1 cellular context compared by ENCODE assay signal in the genomic region with DNA sequence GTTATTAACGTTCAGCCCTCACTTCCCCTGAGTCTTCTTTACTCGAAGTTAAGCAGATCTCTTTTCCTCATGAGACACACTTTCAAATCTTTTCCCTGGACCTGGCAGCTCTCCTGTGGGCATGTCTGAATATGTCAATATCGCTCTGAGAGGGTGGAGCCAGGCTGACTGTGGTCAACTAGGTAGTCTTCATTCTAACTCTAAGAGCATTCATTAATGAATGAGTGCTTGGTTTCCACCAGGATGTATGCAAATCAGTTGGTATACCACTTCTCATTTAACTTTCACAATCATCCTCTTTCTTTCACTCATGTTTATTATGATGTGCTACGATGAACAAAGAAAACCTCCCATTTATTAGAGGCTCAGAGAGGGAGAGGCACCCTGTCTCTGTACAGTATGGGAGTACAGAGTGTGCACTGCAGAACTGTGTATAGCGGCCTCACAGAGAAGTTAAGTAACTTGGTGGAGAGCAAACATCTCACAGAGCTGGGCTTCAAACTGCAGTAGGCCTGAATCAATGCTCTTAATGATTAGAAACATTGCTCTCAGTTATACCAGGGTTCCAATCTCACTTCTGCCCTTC.
TF ChIP-seq lines count a peak whose summit lies in the region.

No MANE protein-coding gene starts in this region.

TF ChIP-seq in HepG2, 621 proteins besides CTCF, POLR2A, EP300 and RAD21:
- TF ChIP-seq MXI1 (IDR thresholded peaks at IDR 0.05; ENCODE audit: borderline replicate concordance, low read depth, low read length) (no peak), NFYB (CRISPR knock-in tag; IDR thresholded peaks at IDR 0.05) (no peak), ETV6 (CRISPR knock-in tag; conservative IDR thresholded peaks at IDR 0.05) (no peak), GTF2F1 (IDR thresholded peaks at IDR 0.05; ENCODE audit: low read length) (no peak), TP53 (CRISPR knock-in tag; conservative IDR thresholded peaks at IDR 0.05) (no peak), TRIM24 (CRISPR knock-in tag; IDR thresholded peaks at IDR 0.05) (no peak), CAMTA2 (CRISPR knock-in tag; IDR thresholded peaks at IDR 0.05; ENCODE audit: borderline replicate concordance) (no peak), GABPB1 (CRISPR knock-in tag; IDR thresholded peaks at IDR 0.05) (no peak), NKX3-1 (CRISPR knock-in tag; IDR thresholded peaks at IDR 0.05) (no peak), KLF11 (CRISPR knock-in tag; IDR thresholded peaks at IDR 0.05) (no peak), NFRKB (IDR thresholded peaks at IDR 0.05) (no peak), ZNF367 (CRISPR knock-in tag; IDR thresholded peaks at IDR 0.05; ENCODE audit: borderline replicate concordance) (no peak)
- TF ChIP-seq, protein P1, sequence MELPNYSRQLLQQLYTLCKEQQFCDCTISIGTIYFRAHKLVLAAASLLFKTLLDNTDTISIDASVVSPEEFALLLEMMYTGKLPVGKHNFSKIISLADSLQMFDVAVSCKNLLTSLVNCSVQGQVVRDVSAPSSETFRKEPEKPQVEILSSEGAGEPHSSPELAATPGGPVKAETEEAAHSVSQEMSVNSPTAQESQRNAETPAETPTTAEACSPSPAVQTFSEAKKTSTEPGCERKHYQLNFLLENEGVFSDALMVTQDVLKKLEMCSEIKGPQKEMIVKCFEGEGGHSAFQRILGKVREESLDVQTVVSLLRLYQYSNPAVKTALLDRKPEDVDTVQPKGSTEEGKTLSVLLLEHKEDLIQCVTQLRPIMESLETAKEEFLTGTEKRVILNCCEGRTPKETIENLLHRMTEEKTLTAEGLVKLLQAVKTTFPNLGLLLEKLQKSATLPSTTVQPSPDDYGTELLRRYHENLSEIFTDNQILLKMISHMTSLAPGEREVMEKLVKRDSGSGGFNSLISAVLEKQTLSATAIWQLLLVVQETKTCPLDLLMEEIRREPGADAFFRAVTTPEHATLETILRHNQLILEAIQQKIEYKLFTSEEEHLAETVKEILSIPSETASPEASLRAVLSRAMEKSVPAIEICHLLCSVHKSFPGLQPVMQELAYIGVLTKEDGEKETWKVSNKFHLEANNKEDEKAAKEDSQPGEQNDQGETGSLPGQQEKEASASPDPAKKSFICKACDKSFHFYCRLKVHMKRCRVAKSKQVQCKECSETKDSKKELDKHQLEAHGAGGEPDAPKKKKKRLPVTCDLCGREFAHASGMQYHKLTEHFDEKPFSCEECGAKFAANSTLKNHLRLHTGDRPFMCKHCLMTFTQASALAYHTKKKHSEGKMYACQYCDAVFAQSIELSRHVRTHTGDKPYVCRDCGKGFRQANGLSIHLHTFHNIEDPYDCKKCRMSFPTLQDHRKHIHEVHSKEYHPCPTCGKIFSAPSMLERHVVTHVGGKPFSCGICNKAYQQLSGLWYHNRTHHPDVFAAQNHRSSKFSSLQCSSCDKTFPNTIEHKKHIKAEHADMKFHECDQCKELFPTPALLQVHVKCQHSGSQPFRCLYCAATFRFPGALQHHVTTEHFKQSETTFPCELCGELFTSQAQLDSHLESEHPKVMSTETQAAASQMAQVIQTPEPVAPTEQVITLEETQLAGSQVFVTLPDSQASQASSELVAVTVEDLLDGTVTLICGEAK (IDR thresholded peaks at IDR 0.05): no peak
- TF ChIP-seq, protein P1 (CRISPR knock-in tag; IDR thresholded peaks at IDR 0.05): no peak
- TF ChIP-seq, protein P2, sequence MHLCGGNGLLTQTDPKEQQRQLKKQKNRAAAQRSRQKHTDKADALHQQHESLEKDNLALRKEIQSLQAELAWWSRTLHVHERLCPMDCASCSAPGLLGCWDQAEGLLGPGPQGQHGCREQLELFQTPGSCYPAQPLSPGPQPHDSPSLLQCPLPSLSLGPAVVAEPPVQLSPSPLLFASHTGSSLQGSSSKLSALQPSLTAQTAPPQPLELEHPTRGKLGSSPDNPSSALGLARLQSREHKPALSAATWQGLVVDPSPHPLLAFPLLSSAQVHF (CRISPR knock-in tag; IDR thresholded peaks at IDR 0.05): no peak
- TF ChIP-seq, protein P3, sequence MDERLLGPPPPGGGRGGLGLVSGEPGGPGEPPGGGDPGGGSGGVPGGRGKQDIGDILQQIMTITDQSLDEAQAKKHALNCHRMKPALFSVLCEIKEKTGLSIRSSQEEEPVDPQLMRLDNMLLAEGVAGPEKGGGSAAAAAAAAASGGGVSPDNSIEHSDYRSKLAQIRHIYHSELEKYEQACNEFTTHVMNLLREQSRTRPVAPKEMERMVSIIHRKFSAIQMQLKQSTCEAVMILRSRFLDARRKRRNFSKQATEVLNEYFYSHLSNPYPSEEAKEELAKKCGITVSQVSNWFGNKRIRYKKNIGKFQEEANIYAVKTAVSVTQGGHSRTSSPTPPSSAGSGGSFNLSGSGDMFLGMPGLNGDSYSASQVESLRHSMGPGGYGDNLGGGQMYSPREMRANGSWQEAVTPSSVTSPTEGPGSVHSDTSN (CRISPR knock-in tag; IDR thresholded peaks at IDR 0.05): no peak
- TF ChIP-seq, protein P4, sequence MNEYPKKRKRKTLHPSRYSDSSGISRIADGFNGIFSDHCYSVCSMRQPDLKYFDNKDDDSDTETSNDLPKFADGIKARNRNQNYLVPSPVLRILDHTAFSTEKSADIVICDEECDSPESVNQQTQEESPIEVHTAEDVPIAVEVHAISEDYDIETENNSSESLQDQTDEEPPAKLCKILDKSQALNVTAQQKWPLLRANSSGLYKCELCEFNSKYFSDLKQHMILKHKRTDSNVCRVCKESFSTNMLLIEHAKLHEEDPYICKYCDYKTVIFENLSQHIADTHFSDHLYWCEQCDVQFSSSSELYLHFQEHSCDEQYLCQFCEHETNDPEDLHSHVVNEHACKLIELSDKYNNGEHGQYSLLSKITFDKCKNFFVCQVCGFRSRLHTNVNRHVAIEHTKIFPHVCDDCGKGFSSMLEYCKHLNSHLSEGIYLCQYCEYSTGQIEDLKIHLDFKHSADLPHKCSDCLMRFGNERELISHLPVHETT (CRISPR knock-in tag; conservative IDR thresholded peaks at IDR 0.05): no peak
- TF ChIP-seq, protein P5, sequence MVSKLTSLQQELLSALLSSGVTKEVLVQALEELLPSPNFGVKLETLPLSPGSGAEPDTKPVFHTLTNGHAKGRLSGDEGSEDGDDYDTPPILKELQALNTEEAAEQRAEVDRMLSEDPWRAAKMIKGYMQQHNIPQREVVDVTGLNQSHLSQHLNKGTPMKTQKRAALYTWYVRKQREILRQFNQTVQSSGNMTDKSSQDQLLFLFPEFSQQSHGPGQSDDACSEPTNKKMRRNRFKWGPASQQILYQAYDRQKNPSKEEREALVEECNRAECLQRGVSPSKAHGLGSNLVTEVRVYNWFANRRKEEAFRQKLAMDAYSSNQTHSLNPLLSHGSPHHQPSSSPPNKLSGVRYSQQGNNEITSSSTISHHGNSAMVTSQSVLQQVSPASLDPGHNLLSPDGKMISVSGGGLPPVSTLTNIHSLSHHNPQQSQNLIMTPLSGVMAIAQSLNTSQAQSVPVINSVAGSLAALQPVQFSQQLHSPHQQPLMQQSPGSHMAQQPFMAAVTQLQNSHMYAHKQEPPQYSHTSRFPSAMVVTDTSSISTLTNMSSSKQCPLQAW (CRISPR knock-in tag; IDR thresholded peaks at IDR 0.05): no peak
- TF ChIP-seq, protein P6, sequence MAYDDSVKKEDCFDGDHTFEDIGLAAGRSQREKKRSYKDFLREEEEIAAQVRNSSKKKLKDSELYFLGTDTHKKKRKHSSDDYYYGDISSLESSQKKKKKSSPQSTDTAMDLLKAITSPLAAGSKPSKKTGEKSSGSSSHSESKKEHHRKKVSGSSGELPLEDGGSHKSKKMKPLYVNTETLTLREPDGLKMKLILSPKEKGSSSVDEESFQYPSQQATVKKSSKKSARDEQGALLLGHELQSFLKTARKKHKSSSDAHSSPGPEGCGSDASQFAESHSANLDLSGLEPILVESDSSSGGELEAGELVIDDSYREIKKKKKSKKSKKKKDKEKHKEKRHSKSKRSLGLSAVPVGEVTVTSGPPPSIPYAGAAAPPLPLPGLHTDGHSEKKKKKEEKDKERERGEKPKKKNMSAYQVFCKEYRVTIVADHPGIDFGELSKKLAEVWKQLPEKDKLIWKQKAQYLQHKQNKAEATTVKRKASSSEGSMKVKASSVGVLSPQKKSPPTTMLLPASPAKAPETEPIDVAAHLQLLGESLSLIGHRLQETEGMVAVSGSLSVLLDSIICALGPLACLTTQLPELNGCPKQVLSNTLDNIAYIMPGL (CRISPR knock-in tag; IDR thresholded peaks at IDR 0.05; ENCODE audit: borderline replicate concordance in 1 of 2, low read depth in 1 of 2): no peak
- TF ChIP-seq, protein P7, sequence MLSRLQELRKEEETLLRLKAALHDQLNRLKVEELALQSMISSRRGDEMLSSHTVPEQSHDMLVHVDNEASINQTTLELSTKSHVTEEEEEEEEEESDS (CRISPR knock-in tag; IDR thresholded peaks at IDR 0.05; ENCODE audit: borderline replicate concordance): no peak
